In genomic region chr1:193059282-193060225, GRCh38 we compare ENCODE assay signal across 8 cellular contexts. TPM values are rescaled to one million over a fixed set of nuclear protein-coding genes. Genes with fewer than 3 reads are reported as not detected.
DNase-seq lines count a peak whose midpoint lies in the region; ATAC-seq and TF ChIP-seq lines count a peak whose summit lies in the region.

Gene RO60, plus strand, starts transcription at chr1:193059612. Its CDS starts 9,443 bp downstream, at chr1:193069055.
Gene UCHL5, minus strand, starts transcription at chr1:193059360. Its CDS starts 100 bp downstream, at chr1:193059260.

- ATAC-seq in GM21529 (IDR thresholded peaks at IDR 0.05; ENCODE audit: unreplicated experiment) (peak; percentile 90), mucosa of descending colon (peak; percentile 96)

- no peaks in the 10 kb centered on the region for H3K36me3 ChIP-seq in mucosa of descending colon (ENCODE audit: low read depth)

- intact Hi-C loops in mucosa of descending colon (cut with DNase I, micrococcal nuclease) = loop anchor here in 1 of 2 donors (5.0 kb wide), 1 partner anchor 43 kb away; no protein-coding TSS in a partner anchor

- H3K9me3 Mint-ChIP-seq in IgD-negative memory B cell = no peaks in the 10 kb centered on the region

- TF ChIP-seq CTCF in epithelial cell of esophagus (IDR thresholded peaks at IDR 0.05; ENCODE audit: insufficient read depth, low read depth, low read length, missing control alignments) (no peak), mucosa of descending colon (IDR thresholded peaks at IDR 0.05) (no peak)

- DNase-seq in DMS114 treated with DMSO at 0.1 percent for 48 hours (lab: John Stamatoyannopoulos, UW; ENCODE audit: unreplicated experiment) (peak; percentile 96), OCI-M2 (lab: John Stamatoyannopoulos, UW; ENCODE audit: unreplicated experiment) (peak; percentile 70), activated T-cell treated with anti-CD3 and anti-CD28 coated beads for 4 hours (peak; percentile 89), epithelial cell of esophagus (ENCODE audit: low read depth) (peak; percentile 99), mucosa of descending colon (peak; percentile 96 to 98 (median 97))
- DNase-seq in stimulated activated CD8-positive, alpha-beta memory T cell treated with anti-CD3 and anti-CD28 coated beads, Interleukin-4, amount 100 ng/mL, for 24 hours (ENCODE audit: low read depth) = peak; percentile 89

- peak within 1 kb of the TSS; percentile 88 to 99 (median 96) for H3K27ac Mint-ChIP-seq in IgD-negative memory B cell

- H3K9me3 ChIP-seq in mucosa of descending colon = no peaks in the 10 kb centered on the region

- no peaks in the 10 kb centered on the region for H3K36me3 Mint-ChIP-seq in IgD-negative memory B cell

- peaks cover 19% of the 10 kb centered on the region for H3K4me1 ChIP-seq in mucosa of descending colon (ENCODE audit: low read depth)

- no peaks in the 10 kb centered on the region for H3K27me3 Mint-ChIP-seq in IgD-negative memory B cell

- H3K4me3 ChIP-seq in epithelial cell of esophagus (ENCODE audit: low read length) = peak within 1 kb of the TSS; percentile 86
- peak within 1 kb of the TSS; percentile 71 for H3K4me3 ChIP-seq in mucosa of descending colon

- peaks cover 30 to 46% (median 40%) of the 10 kb centered on the region in 3 donors for H3K4me1 Mint-ChIP-seq in IgD-negative memory B cell

- peak within 1 kb of the TSS; percentile 95 to 100 (median 98) for H3K4me3 Mint-ChIP-seq in IgD-negative memory B cell

RNA-seq across cellular contexts. Expression of gene RO60, which starts in this region (rescaled TPM):
- polyA plus RNA-seq in IgD-negative memory B cell = 76.0 TPM
- 10 to 100 TPM; 34.1 to 90.8 (median 43.6) TPM for total RNA-seq in mucosa of descending colon

RNA-seq across cellular contexts. Expression of gene UCHL5, which starts in this region (rescaled TPM):
- 35.6 TPM for polyA plus RNA-seq in IgD-negative memory B cell
- total RNA-seq in mucosa of descending colon = 10 to 100 TPM; 28.7 to 32.7 (median 29.1) TPM

Comparison
In these comparisons a context has a peak if more than half of its experiments do, and no peak if none do; other contexts are left out.
1. Peak in every context shown above with its lines: DNase-seq, ATAC-seq and H3K4me3 ChIP-seq.